Comparison of ENCODE assay signal across 10 cellular contexts in genomic region chrX:102546818-102547493, GRCh38. TPM values are rescaled to one million over a fixed set of nuclear protein-coding genes. Genes with fewer than 3 reads are reported as not detected.
A peak's percentile ranks its signal among the peaks of the same experiment; 100 is the strongest.
DNase-seq lines count a peak whose midpoint lies in the region; ATAC-seq and TF ChIP-seq lines count a peak whose summit lies in the region.
"Had no signal": no experiment of that assay in that cellular context is flagged by ENCODE, and none has a peak within 500 bp of the region (broad histone marks: within the 10 kb centered on the region; RNA-seq: fewer than 3 reads in every experiment).

No MANE protein-coding gene starts in this region.

- POLR2A ChIA-PET in activated CD4-positive, alpha-beta memory T cell treated with anti-CD3 and anti-CD28 coated beads for 36 hours (lab: Charles Lee), result no interaction called here

- no peaks in the 10 kb centered on the region for H3K4me1 ChIP-seq in BE2C

- CTCF ChIA-PET in activated CD4-positive, alpha-beta memory T cell treated with anti-CD3 and anti-CD28 coated beads for 36 hours (lab: Charles Lee), result no interaction called here

- TF ChIP-seq CTCF in BE2C (IDR thresholded peaks at IDR 0.05; ENCODE audit: low read depth, low read length), result no peak
- TF ChIP-seq CTCF in kidney epithelial cell (IDR thresholded peaks at IDR 0.05; ENCODE audit: insufficient read depth, low read length, poor library complexity, severe bottlenecking), result no peak

- no peak overlapping the region for H3K27ac Mint-ChIP-seq in activated CD4-positive, alpha-beta memory T cell treated with anti-CD3 and anti-CD28 coated beads for 36 hours

- H3K36me3 ChIP-seq in BE2C (no peaks in the 10 kb centered on the region), kidney epithelial cell (ENCODE audit: control insufficient read depth, insufficient read depth, low read length) (no peaks in the 10 kb centered on the region)

- no peaks in the 10 kb centered on the region for H3K9me3 ChIP-seq in BE2C

- DNase-seq in BE2C (peak; percentile 40), kidney epithelial cell (ENCODE audit: low read depth) (no peak), T-helper 9 cell (no peak), NCI-H187 (lab: John Stamatoyannopoulos, UW) (no peak), iPS-NIHi7 (ENCODE audit: extremely low spot score) (no peak)
- peak; percentile 32 for DNase-seq in activated CD4-positive, alpha-beta memory T cell treated with anti-CD3 and anti-CD28 coated beads for 36 hours
- DNase-seq: trophoblast cell had no signal

- no peaks in the 10 kb centered on the region for H3K27me3 ChIP-seq in BE2C
- H3K27me3 ChIP-seq in kidney epithelial cell (ENCODE audit: control insufficient read depth, insufficient read depth, low read length), result peaks cover 8% of the 10 kb centered on the region

- no peaks in the 10 kb centered on the region for H3K36me3 Mint-ChIP-seq in activated CD4-positive, alpha-beta memory T cell treated with anti-CD3 and anti-CD28 coated beads for 36 hours

- no peaks in the 10 kb centered on the region for H3K4me1 Mint-ChIP-seq in activated CD4-positive, alpha-beta memory T cell treated with anti-CD3 and anti-CD28 coated beads for 36 hours (ENCODE audit: low read depth)
- H3K4me1 Mint-ChIP-seq: neural crest cell had no signal

- ATAC-seq in HG02759 (IDR thresholded peaks at IDR 0.05; ENCODE audit: unreplicated experiment), result peak; percentile 72
- no peak for ATAC-seq in HG03565 (IDR thresholded peaks at IDR 0.05; ENCODE audit: unreplicated experiment)

- H3K27me3 Mint-ChIP-seq in activated CD4-positive, alpha-beta memory T cell treated with anti-CD3 and anti-CD28 coated beads for 36 hours, result peaks cover 6% of the 10 kb centered on the region

- H3K4me3 ChIP-seq in BE2C (ENCODE audit: low read depth, low read length), result peak overlapping the region; percentile 58
- peak overlapping the region; percentile 39 for H3K4me3 ChIP-seq in kidney epithelial cell (ENCODE audit: low read depth, low read length)

- no peaks in the 10 kb centered on the region for H3K9me3 Mint-ChIP-seq in activated CD4-positive, alpha-beta memory T cell treated with anti-CD3 and anti-CD28 coated beads for 36 hours
- H3K9me3 Mint-ChIP-seq: neural crest cell had no signal

- intact Hi-C loops in activated CD4-positive, alpha-beta memory T cell treated with anti-CD3 and anti-CD28 coated beads for 36 hours (cut with micrococcal nuclease), result no loop called here

- H3K4me3 Mint-ChIP-seq in activated CD4-positive, alpha-beta memory T cell treated with anti-CD3 and anti-CD28 coated beads for 36 hours, result peak overlapping the region; percentile 70
- H3K4me3 Mint-ChIP-seq: neural crest cell had no signal

RNA-seq across cellular contexts. Expression of gene TMSB15A, which starts 30.4 kb away (rescaled TPM):
- not detected for polyA plus RNA-seq in BE2C (2012; ENCODE audit: insufficient read depth, insufficient read length, low read depth)
- under 1 TPM; 0.45 to 0.70 TPM for total RNA-seq in activated CD4-positive, alpha-beta memory T cell treated with anti-CD3 and anti-CD28 coated beads for 36 hours
- total RNA-seq in kidney epithelial cell, result 4.9 and 6.2 TPM in 2 replicates

RNA-seq across cellular contexts. Expression of gene ARMCX5, which starts 52.4 kb away (rescaled TPM):
- 15.9 TPM for polyA plus RNA-seq in BE2C (2012; ENCODE audit: insufficient read depth, insufficient read length, low read depth)
- 10 to 100 TPM in 1 of 2 experiments, 1 to 10 TPM in 1; 7.5 to 10.0 TPM for total RNA-seq in activated CD4-positive, alpha-beta memory T cell treated with anti-CD3 and anti-CD28 coated beads for 36 hours
- 10.8 and 14.8 TPM in 2 replicates for total RNA-seq in kidney epithelial cell

Comparison
In these comparisons a context has a peak if more than half of its experiments do, and no peak if none do; other contexts are left out.
1. DNase-seq: peak in BE2C (single experiment) and activated CD4-positive, alpha-beta memory T cell treated with anti-CD3 and anti-CD28 coated beads for 36 hours (single experiment); none in kidney epithelial cell (single experiment), T-helper 9 cell (single experiment), NCI-H187 (0 of 2) and iPS-NIHi7 (single experiment).